27 cellular contexts compared by ENCODE assay signal in the genomic region with DNA sequence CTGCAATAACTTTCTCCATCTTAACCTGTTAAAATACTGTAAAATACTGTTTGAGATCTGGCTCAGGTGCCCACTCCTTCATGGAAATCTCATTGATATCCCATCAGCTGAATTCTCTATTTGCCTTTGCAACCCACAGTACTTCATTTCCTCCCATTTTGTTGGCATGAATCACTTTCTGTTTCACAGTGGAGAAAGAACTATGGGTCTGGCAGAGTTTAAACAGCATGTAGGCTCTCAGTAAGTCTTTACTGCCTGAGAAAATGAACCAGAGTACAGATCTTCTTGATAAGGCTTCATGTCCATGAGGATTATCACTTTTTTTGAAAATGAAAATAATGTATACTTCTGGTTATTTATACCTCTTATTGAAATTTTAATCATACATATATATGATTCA.
A peak's percentile ranks its signal among the peaks of the same experiment; 100 is the strongest.
DNase-seq lines count a peak whose midpoint lies in the region; FAIRE-seq and TF ChIP-seq lines count a peak whose summit lies in the region.
"Had no signal": no experiment of that assay in that cellular context is flagged by ENCODE, and none has a peak within 500 bp of the region (broad histone marks: within the 10 kb centered on the region; RNA-seq: fewer than 3 reads in every experiment).

No MANE protein-coding gene starts in this region.

- no peak overlapping the region for H2AFZ ChIP-seq in keratinocyte (ENCODE audit: control insufficient read depth, low read length)

- CTCF ChIA-PET in Calu3 (lab: Charles Lee), result no interaction called here

- H3K27me3 Mint-ChIP-seq in Calu3 (ENCODE audit: unreplicated experiment), result no peaks in the 10 kb centered on the region
- H3K27me3 Mint-ChIP-seq: activated CD4-positive, alpha-beta memory T cell treated with anti-CD3 and anti-CD28 coated beads, Interleukin-2, amount 10 ng/mL, durations not matched to agents 7 days and 5 days; activated naive CD8-positive, alpha-beta T cell; naive thymus-derived CD4-positive, alpha-beta T cell had no signal

- H3K36me3 Mint-ChIP-seq in Calu3 (ENCODE audit: insufficient read depth, unreplicated experiment), result no peaks in the 10 kb centered on the region
- H3K36me3 Mint-ChIP-seq: activated naive CD8-positive, alpha-beta T cell; mesothelial cell of epicardium; naive thymus-derived CD4-positive, alpha-beta T cell had no signal

- DNase-seq in AG20443 (ENCODE audit: low spot score) (peak; percentile 9), M059J (ENCODE audit: low read depth) (peak; percentile 56), choroid plexus epithelial cell (ENCODE audit: low read depth) (peak; percentile 52), keratinocyte (ENCODE audit: low read depth, low spot score) (no peak), iPS-NIHi11 (ENCODE audit: low spot score) (no peak), NCI-H510A treated with DMSO at 0.1 percent for 48 hours (lab: John Stamatoyannopoulos, UW) (no peak), cerebellar cortex (ENCODE audit: low spot score) (no peak), Calu3 (no peak)
- DNase-seq: activated CD4-positive, alpha-beta memory T cell treated with anti-CD3 and anti-CD28 coated beads, Interleukin-2, amount 10 ng/mL, durations not matched to agents 7 days and 5 days; endodermal cell; heart right ventricle; KG1; left ventricle myocardium inferior; naive thymus-derived CD4-positive, alpha-beta T cell; NCI-H146; NCI-H526 treated with DMSO at 0.1 percent for 48 hours; occipital lobe; retina; SJCRH30; stimulated activated CD4-positive, alpha-beta T cell treated with anti-CD3 and anti-CD28 coated beads, Interleukin-12 subunit alpha, Interleukin-12 subunit beta, amount 100 ng/mL, for 4 hours; stimulated activated CD4-positive, alpha-beta T cell treated with anti-CD3 and anti-CD28 coated beads, Interleukin-4, amount 100 ng/mL, for 24 hours; stimulated activated naive CD4-positive, alpha-beta T cell; T-helper 1 cell had no signal

- no peaks in the 10 kb centered on the region for H3K9me1 ChIP-seq in keratinocyte (ENCODE audit: control insufficient read depth, extremely low read depth, insufficient read depth, low read length)

- no peak overlapping the region for H3K9ac ChIP-seq in keratinocyte (ENCODE audit: control insufficient read depth, extremely low read depth, insufficient read depth, low read length)

- no peaks in the 10 kb centered on the region for H3K27me3 ChIP-seq in keratinocyte (ENCODE audit: control insufficient read depth, extremely low read depth, insufficient read depth, low read length)
- H3K27me3 ChIP-seq: breast epithelium, heart right ventricle, SJCRH30 had no signal

- no peak overlapping the region for H3K27ac ChIP-seq in keratinocyte (ENCODE audit: control insufficient read depth, insufficient read depth, low read length)
- H3K27ac ChIP-seq: breast epithelium, heart right ventricle, left ventricle myocardium inferior, SJCRH30 had no signal

- FAIRE-seq in keratinocyte (lab: Jason Lieb, UNC), result peak; percentile 26
- FAIRE-seq: D721Med had no signal

- H3K36me3 ChIP-seq in keratinocyte (ENCODE audit: control insufficient read depth in 2 of 2, extremely low read depth in 1 of 2, insufficient read depth in 2 of 2, low read length in 2 of 2), result no peaks in the 10 kb centered on the region
- H3K36me3 ChIP-seq: breast epithelium, heart right ventricle, left ventricle myocardium inferior, SJCRH30 had no signal

- no peak overlapping the region for H3K27ac Mint-ChIP-seq in Calu3 (ENCODE audit: unreplicated experiment)
- H3K27ac Mint-ChIP-seq: activated CD4-positive, alpha-beta memory T cell treated with anti-CD3 and anti-CD28 coated beads, Interleukin-2, amount 10 ng/mL, durations not matched to agents 7 days and 5 days; activated naive CD8-positive, alpha-beta T cell; endodermal cell; mesothelial cell of epicardium; naive thymus-derived CD4-positive, alpha-beta T cell had no signal

- H3K4me3 ChIP-seq in choroid plexus epithelial cell (ENCODE audit: low read depth, low read length), result no peak overlapping the region
- H3K4me3 ChIP-seq in keratinocyte (ENCODE audit: control insufficient read depth in 2 of 3, extremely low read depth in 1 of 3, insufficient read depth in 2 of 3, low read depth in 1 of 3, low read length in 3 of 3), result no peak overlapping the region
- H3K4me3 ChIP-seq: breast epithelium, heart right ventricle, left ventricle myocardium inferior, SJCRH30 had no signal

- peaks cover 13% of the 10 kb centered on the region for H3K4me1 Mint-ChIP-seq in Calu3 (ENCODE audit: low read depth, unreplicated experiment)
- H3K4me1 Mint-ChIP-seq: activated CD4-positive, alpha-beta memory T cell treated with anti-CD3 and anti-CD28 coated beads, Interleukin-2, amount 10 ng/mL, durations not matched to agents 7 days and 5 days; endodermal cell; mesothelial cell of epicardium; naive thymus-derived CD4-positive, alpha-beta T cell had no signal

- TF ChIP-seq CTCF in choroid plexus epithelial cell (conservative IDR thresholded peaks at IDR 0.05; ENCODE audit: low read depth, low read length), result no peak
- TF ChIP-seq CTCF in keratinocyte (optimal IDR thresholded peaks at IDR 0.05 in 1 of 3, IDR thresholded peaks at IDR 0.05 in 1 of 3, conservative IDR thresholded peaks at IDR 0.05 in 1 of 3; ENCODE audit: extremely low read depth in 1 of 3, insufficient read depth in 2 of 3, low read length in 3 of 3), result no peak
- TF ChIP-seq CTCF in Calu3 (IDR thresholded peaks at IDR 0.05; ENCODE audit: unreplicated experiment), result no peak

- no peak overlapping the region for H3K4me3 Mint-ChIP-seq in Calu3 (ENCODE audit: low read depth, unreplicated experiment)
- H3K4me3 Mint-ChIP-seq: activated CD4-positive, alpha-beta memory T cell treated with anti-CD3 and anti-CD28 coated beads, Interleukin-2, amount 10 ng/mL, durations not matched to agents 7 days and 5 days; activated naive CD8-positive, alpha-beta T cell; endodermal cell; mesothelial cell of epicardium; naive thymus-derived CD4-positive, alpha-beta T cell had no signal

- no TSS peak for BruUV-seq in Calu3 (replicated peaks; lab: Mats Ljungman, UMichigan)

- no peaks in the 10 kb centered on the region for H4K20me1 ChIP-seq in keratinocyte (ENCODE audit: control insufficient read depth, extremely low read depth, insufficient read depth, low read length)

- no peaks in the 10 kb centered on the region for H3K9me3 Mint-ChIP-seq in Calu3 (ENCODE audit: low read depth, unreplicated experiment)
- H3K9me3 Mint-ChIP-seq: endodermal cell had no signal

- H3K79me2 ChIP-seq in keratinocyte (ENCODE audit: control insufficient read depth, insufficient read depth, low read length), result no peaks in the 10 kb centered on the region

- dilution Hi-C loops in keratinocyte (cut with MboI; ENCODE audit: extremely low pct_ligation_motif_present, low sequenced_read_pairs), result no loop called here

- H3K4me1 ChIP-seq in keratinocyte (ENCODE audit: control insufficient read depth, extremely low read depth, insufficient read depth, low read length), result no peaks in the 10 kb centered on the region
- H3K4me1 ChIP-seq: breast epithelium, heart right ventricle, left ventricle myocardium inferior, SJCRH30 had no signal

- intact Hi-C loops in Calu3 (cut with micrococcal nuclease; ENCODE audit: unreplicated experiment), result no loop called here

- H3K9me3 ChIP-seq in keratinocyte (ENCODE audit: control insufficient read depth, low read depth, low read length), result no peaks in the 10 kb centered on the region
- H3K9me3 ChIP-seq: breast epithelium, heart right ventricle, left ventricle myocardium inferior, SJCRH30 had no signal

- no peak overlapping the region for H3K4me2 ChIP-seq in keratinocyte (ENCODE audit: control insufficient read depth, extremely low read depth, insufficient read depth, low read depth, low read length)

Comparison
In these comparisons a context has a peak if more than half of its experiments do, and no peak if none do; other contexts are left out.
1. DNase-seq: peak in AG20443 (single experiment), M059J (single experiment) and choroid plexus epithelial cell (single experiment); none in keratinocyte (single experiment), iPS-NIHi11 (single experiment), NCI-H510A treated with DMSO at 0.1 percent for 48 hours (single experiment), cerebellar cortex (single experiment) and Calu3 (single experiment).